1 cellular context compared by ENCODE assay signal in the genomic region with DNA sequence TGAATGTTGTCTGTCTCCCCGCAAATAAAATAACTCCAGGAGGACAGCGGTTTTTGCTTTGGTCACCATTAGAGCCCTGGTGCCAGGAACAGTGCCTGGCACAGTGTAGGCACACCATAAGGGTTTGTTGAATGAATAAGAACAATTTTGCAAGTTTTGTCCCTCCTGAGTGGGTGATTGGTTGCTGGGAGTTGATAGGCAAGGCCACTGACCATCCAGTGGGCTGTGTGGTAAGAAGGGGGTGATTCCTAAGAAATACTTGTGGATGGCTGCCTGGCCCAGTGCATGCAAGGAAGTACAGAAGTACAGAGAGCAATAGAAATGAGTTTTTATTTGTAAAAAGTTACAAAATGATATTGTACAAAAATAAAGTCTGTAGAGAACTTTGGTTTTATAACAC.
TF ChIP-seq lines count a peak whose summit lies in the region.

No MANE protein-coding gene starts in this region.

TF ChIP-seq in K562, 482 proteins besides CTCF, POLR2A, EP300 and RAD21 (continued from another document):
- peak; percentile 94 for TF ChIP-seq PKNOX1 (IDR thresholded peaks at IDR 0.05)
